In the genomic region with DNA sequence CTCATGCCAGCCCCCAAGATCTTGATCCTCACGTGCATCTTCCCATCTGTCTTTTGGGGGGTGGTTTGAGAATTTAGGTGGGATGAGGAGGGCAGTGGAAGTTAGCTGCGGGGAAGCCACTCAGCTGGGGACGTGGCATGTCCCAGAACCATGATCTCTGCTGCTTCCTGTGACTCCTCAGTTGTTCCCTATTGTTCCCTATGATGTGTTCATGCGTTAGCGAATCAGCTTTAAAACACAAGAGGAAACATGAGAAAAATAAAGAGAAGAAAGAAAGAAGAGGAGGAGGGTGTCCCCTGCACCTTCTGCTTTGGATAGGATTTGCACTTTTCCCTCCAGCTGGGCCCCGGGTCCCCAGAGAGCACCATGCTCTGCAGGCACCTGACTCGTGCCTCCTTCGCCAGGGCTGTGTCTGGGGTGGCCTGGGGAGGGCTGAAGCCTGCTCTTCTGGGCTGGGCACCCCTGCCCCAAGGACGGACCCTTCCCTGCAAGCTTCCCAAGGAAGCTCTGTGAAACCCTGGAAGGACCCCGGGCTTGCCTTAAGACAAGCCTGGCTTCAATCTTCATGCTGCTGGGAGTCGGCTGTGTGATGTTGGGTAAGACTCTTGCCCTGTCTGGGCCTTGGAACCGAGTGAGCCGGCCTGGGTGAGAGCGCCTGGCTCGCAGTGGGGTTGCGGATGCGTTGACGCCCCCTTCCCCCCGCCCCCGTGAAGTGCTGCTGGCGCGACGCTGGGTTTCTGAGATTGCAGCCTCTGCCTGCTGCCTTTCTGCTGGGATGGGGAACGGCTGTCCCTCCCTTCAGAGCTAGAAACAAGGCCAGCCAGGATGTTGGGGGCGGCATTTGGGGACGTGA, we compare ENCODE assay signal across 1 cellular context.
TF ChIP-seq lines count a peak whose summit lies in the region.

No MANE protein-coding gene starts in this region.

TF ChIP-seq in endothelial cell of umbilical vein, 7 proteins besides CTCF, POLR2A, EP300 and RAD21:
- no peak for TF ChIP-seq GATA2 (IDR thresholded peaks at IDR 0.05; ENCODE audit: insufficient read depth, insufficient read length, low read depth, low read length)
- TF ChIP-seq MYC (IDR thresholded peaks at IDR 0.05; ENCODE audit: low read depth, low read length): no peak
- TF ChIP-seq, protein P1, sequence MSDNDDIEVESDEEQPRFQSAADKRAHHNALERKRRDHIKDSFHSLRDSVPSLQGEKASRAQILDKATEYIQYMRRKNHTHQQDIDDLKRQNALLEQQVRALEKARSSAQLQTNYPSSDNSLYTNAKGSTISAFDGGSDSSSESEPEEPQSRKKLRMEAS (IDR thresholded peaks at IDR 0.05; ENCODE audit: insufficient read depth, insufficient read length): no peak
- TF ChIP-seq POLR2AphosphoS5 (IDR thresholded peaks at IDR 0.05; ENCODE audit: insufficient read depth, low read depth, low read length): no peak
- TF ChIP-seq JUN (IDR thresholded peaks at IDR 0.05; ENCODE audit: borderline replicate concordance, insufficient read depth, insufficient read length, low read depth): no peak
- no peak for TF ChIP-seq EZH2 (IDR thresholded peaks at IDR 0.05; ENCODE audit: borderline replicate concordance, low read depth, low read length, severe bottlenecking)
- no peak for TF ChIP-seq FOS (IDR thresholded peaks at IDR 0.05; ENCODE audit: borderline replicate concordance, insufficient read depth, low read length)
